Comparison of ENCODE assay signal across 8 cellular contexts in the genomic region with DNA sequence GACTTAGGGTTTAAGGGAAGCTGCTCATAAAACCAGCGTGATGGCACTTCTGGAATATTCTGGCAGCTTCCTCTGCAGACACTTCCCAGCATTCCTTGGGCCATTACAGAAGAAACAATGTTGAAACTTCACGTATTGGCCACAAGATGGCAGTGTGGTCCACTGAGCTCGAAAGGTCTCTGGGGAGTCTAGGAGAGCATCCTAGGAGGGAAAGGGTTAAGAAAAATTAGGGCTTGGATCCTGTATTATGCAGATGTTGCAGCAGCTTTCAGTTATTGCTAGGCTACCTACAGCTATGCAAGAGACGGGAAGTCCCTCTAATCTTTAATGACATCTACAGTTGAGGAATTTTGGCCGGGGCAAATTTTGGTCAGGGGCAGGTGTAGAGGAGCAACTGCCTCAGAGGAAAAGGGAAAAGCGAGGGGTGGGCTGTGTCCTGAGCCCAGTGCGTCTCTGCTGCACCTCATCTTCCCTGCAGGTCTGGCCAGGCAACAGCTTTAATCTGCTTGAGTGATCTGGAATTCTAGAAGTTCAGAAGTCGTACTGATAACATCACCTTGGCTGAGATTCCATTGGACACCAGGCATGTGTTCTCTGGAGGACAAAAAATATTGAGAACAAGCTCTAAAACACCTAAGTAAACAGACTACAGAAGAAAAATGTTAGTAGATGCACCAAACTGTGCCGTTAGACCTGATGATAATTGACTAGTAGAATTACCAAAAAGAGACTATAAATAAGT.
DNase-seq lines count a peak whose midpoint lies in the region; TF ChIP-seq lines count a peak whose summit lies in the region.

No MANE protein-coding gene starts in this region.

- no peak overlapping the region for H3K4me3 Mint-ChIP-seq in activated naive CD4-positive, alpha-beta T cell treated with anti-CD3 and anti-CD28 coated beads, Interleukin-2, amount 50 U/mL, for 24 hours

- H3K4me3 ChIP-seq in HFF-Myc (replicated peaks; ENCODE audit: low read depth, low read length) (no peak overlapping the region), MM.1S (ENCODE audit: low read length) (no peak overlapping the region), stomach (no peak overlapping the region)

- TF ChIP-seq EP300 in stomach (IDR thresholded peaks at IDR 0.05) = no peak

- intact Hi-C loops in stomach (cut with DNase I; ENCODE audit: low total_unique reads) = no loop called here

- no peak overlapping the region for H3K9ac ChIP-seq in MM.1S (ENCODE audit: low read length)

- no peak overlapping the region for H3K27ac ChIP-seq in MM.1S (ENCODE audit: low read length)
- H3K27ac ChIP-seq in stomach = no peak overlapping the region

- TF ChIP-seq CTCF in GM12872 (IDR thresholded peaks at IDR 0.05; ENCODE audit: insufficient read depth, low read depth, low read length) = peak; percentile 72
- TF ChIP-seq CTCF in HFF-Myc (IDR thresholded peaks at IDR 0.05; ENCODE audit: low read depth, low read length, missing control alignments) = peak; percentile 76
- TF ChIP-seq CTCF in MM.1S (IDR thresholded peaks at IDR 0.05; ENCODE audit: low read length) = peak; percentile 96
- TF ChIP-seq CTCF in stomach (IDR thresholded peaks at IDR 0.05) = peak in 4 of 7 experiments; percentile 5 to 50 (median 38)

- no peaks in the 10 kb centered on the region for H3K27me3 ChIP-seq in MM.1S (replicated peaks; ENCODE audit: insufficient read depth, low read length)
- H3K27me3 ChIP-seq in stomach = no peaks in the 10 kb centered on the region

- DNase-seq in Ammon's horn (ENCODE audit: low spot score) (peak; percentile 56), HFF-Myc (ENCODE audit: extremely low read depth, low read depth) (peak; percentile 41), MM.1S (peak; percentile 76), iPS-NIHi11 (ENCODE audit: low spot score) (peak; percentile 42), stomach (no peak), SHP77 (lab: John Stamatoyannopoulos, UW) (no peak)

- WGBS in stomach, 5 donors = 29 to 38% (median 37%) methylated on average over 9 of the region's 9 CpGs

- H3K9me3 Mint-ChIP-seq in activated naive CD4-positive, alpha-beta T cell treated with anti-CD3 and anti-CD28 coated beads, Interleukin-2, amount 50 U/mL, for 24 hours = no peaks in the 10 kb centered on the region

- no peaks in the 10 kb centered on the region for H3K27me3 Mint-ChIP-seq in activated naive CD4-positive, alpha-beta T cell treated with anti-CD3 and anti-CD28 coated beads, Interleukin-2, amount 50 U/mL, for 24 hours

- no peak overlapping the region; the same call in 1 of the 2 replicates for H3K4me2 ChIP-seq in MM.1S (ENCODE audit: low read depth, low read length)

- no peaks in the 10 kb centered on the region for H3K9me2 ChIP-seq in MM.1S (replicated peaks; ENCODE audit: insufficient read depth, low read length)

- peak overlapping the region; percentile 21; the same call in 1 of the 2 replicates for H2AFZ ChIP-seq in MM.1S (ENCODE audit: low read length)

- H3K36me3 Mint-ChIP-seq in activated naive CD4-positive, alpha-beta T cell treated with anti-CD3 and anti-CD28 coated beads, Interleukin-2, amount 50 U/mL, for 24 hours = no peaks in the 10 kb centered on the region

- H3K4me1 ChIP-seq in MM.1S (ENCODE audit: low read length) = peaks cover 45% of the 10 kb centered on the region
- peaks cover 0 to 5% (median 3%) of the 10 kb centered on the region in 4 donors for H3K4me1 ChIP-seq in stomach

- no peaks in the 10 kb centered on the region for H3K79me2 ChIP-seq in MM.1S (ENCODE audit: low read length)

- H3K9me3 ChIP-seq in MM.1S (replicated peaks; ENCODE audit: insufficient read depth, low read length) (no peaks in the 10 kb centered on the region), stomach (no peaks in the 10 kb centered on the region)

- no peak for TF ChIP-seq POLR2A in stomach (IDR thresholded peaks at IDR 0.05)

- H3K27ac Mint-ChIP-seq in activated naive CD4-positive, alpha-beta T cell treated with anti-CD3 and anti-CD28 coated beads, Interleukin-2, amount 50 U/mL, for 24 hours = peak overlapping the region; percentile 88

- peaks cover 86% of the 10 kb centered on the region for H3K4me1 Mint-ChIP-seq in activated naive CD4-positive, alpha-beta T cell treated with anti-CD3 and anti-CD28 coated beads, Interleukin-2, amount 50 U/mL, for 24 hours

- H3K36me3 ChIP-seq in MM.1S (replicated peaks; ENCODE audit: insufficient read depth, low read length) = no peaks in the 10 kb centered on the region
- H3K36me3 ChIP-seq in stomach = no peaks in the 10 kb centered on the region

- H4K20me1 ChIP-seq in MM.1S (ENCODE audit: insufficient read depth, low read length) = no peaks in the 10 kb centered on the region

- H3F3A ChIP-seq in MM.1S (ENCODE audit: insufficient read depth, low read length) = peaks cover 12% of the 10 kb centered on the region

Comparison
In these comparisons a context has a peak if more than half of its experiments do, and no peak if none do; other contexts are left out.
1. DNase-seq: peak in Ammon's horn (single experiment), HFF-Myc (single experiment), MM.1S (single experiment) and iPS-NIHi11 (single experiment); none in stomach (single experiment) and SHP77 (0 of 2).
2. CTCF ChIP-seq: peak in every context shown above with its lines; median percentile 96 in MM.1S; 76 in HFF-Myc; 72 in GM12872; 38 in stomach.